8 cellular contexts compared by ENCODE assay signal in the genomic region with DNA sequence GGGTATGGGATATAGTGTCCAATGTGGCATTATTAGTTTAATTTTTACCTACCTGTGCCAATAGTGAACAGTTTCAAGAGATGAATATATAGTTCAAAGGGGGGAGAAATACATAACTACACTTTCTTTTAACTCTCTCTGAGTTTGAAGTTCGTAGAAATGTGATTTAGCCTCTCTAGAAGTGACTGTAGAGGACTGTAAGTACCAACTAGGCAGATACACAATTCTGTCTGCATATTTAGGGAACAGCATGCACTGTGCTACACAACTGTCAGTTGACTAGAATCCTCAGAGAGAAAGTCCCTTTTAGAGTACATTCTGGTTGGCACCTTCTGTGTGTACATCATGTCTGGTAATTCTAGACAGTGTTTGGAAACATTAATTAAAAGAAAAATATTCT.
"Had no signal": no experiment of that assay in that cellular context is flagged by ENCODE, and none has a peak within 500 bp of the region (broad histone marks: within the 10 kb centered on the region; RNA-seq: fewer than 3 reads in every experiment).

No MANE protein-coding gene starts in this region.

- ATAC-seq: GM23338, HCT116 had no signal

- DNase-seq: GM23248, GOT3, H7, H9, HCEC 1CT, HFFc6 had no signal

- H3K4me3 Mint-ChIP-seq: GM23338, H9, HFFc6 had no signal

- H3K27ac Mint-ChIP-seq: GM23338, H9, HFFc6 had no signal
